Comparison of ENCODE assay signal across 33 cellular contexts in the genomic region with DNA sequence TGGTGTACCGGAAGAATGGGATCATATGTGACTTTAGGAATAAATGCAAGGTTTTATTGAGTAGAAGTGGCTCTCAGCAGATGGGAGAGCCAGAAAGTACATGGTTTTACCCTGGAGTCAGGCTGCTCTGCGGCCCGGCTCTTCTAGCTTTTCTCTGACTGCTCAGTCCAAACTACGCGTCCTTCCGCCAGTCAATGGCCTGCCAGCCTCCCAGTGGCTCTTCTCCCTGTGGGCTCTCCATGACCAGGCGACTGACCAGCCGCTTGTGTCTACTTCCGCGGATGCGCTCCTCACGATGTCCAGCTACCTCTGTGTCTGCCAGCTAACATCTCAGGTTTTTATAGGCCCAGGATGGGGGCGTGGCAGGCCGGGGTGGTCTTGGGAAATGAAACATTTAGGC.
"Had no signal": no experiment of that assay in that cellular context is flagged by ENCODE, and none has a peak within 500 bp of the region (broad histone marks: within the 10 kb centered on the region; RNA-seq: fewer than 3 reads in every experiment).

No MANE protein-coding gene starts in this region.

- H3K27ac Mint-ChIP-seq: activated B cell treated with CpG ODN at 0.5 μM for 24 hours; activated CD4-positive, alpha-beta memory T cell treated with anti-CD3 and anti-CD28 coated beads for 36 hours; activated naive CD4-positive, alpha-beta T cell treated with anti-CD3 and anti-CD28 coated beads, Interleukin-2, amount 10 ng/mL, durations not matched to agents 7 days and 5 days; activated naive CD8-positive, alpha-beta T cell; T-cell had no signal

- H3K36me3 ChIP-seq: ascending aorta, cardiac muscle cell, SJCRH30 had no signal

- H3K4me3 ChIP-seq: ascending aorta, cardiac muscle cell, SJCRH30 had no signal

- H3K9me2 ChIP-seq: SK-N-SH had no signal

- H3K27ac ChIP-seq: ascending aorta, cardiac muscle cell, KMS-11, SJCRH30, VCaP had no signal

- H3K4me1 ChIP-seq: SJCRH30 had no signal

- H3K9me3 ChIP-seq: ascending aorta, SJCRH30, SK-N-SH had no signal

- H3K36me3 Mint-ChIP-seq: activated CD4-positive, alpha-beta memory T cell treated with anti-CD3 and anti-CD28 coated beads for 36 hours; activated naive CD4-positive, alpha-beta T cell treated with anti-CD3 and anti-CD28 coated beads, Interleukin-2, amount 10 ng/mL, durations not matched to agents 7 days and 5 days; activated naive CD8-positive, alpha-beta T cell; T-cell had no signal

- ATAC-seq: Panc1, T-cell had no signal

- H3K4me3 Mint-ChIP-seq: activated B cell treated with CpG ODN at 0.5 μM for 24 hours; activated CD4-positive, alpha-beta memory T cell treated with anti-CD3 and anti-CD28 coated beads for 36 hours; activated naive CD4-positive, alpha-beta T cell treated with anti-CD3 and anti-CD28 coated beads, Interleukin-2, amount 10 ng/mL, durations not matched to agents 7 days and 5 days; activated naive CD8-positive, alpha-beta T cell; T-cell had no signal

- H3K9me3 Mint-ChIP-seq: activated B cell treated with CpG ODN at 0.5 μM for 24 hours; activated CD4-positive, alpha-beta memory T cell treated with anti-CD3 and anti-CD28 coated beads for 36 hours; activated naive CD4-positive, alpha-beta T cell treated with anti-CD3 and anti-CD28 coated beads, Interleukin-2, amount 10 ng/mL, durations not matched to agents 7 days and 5 days; T-cell had no signal

- DNase-seq: activated B cell treated with CpG ODN at 0.5 μM for 24 hours; activated CD4-positive, alpha-beta memory T cell treated with anti-CD3 and anti-CD28 coated beads for 36 hours; activated CD4-positive, alpha-beta T cell treated with anti-CD3 and anti-CD28 coated beads for 4 hours; activated CD4-positive, alpha-beta T cell treated with anti-CD3 and anti-CD28 coated beads, Interleukin-2, amount 50 U/mL, for 1 hour; activated CD4-positive, CD25-positive, alpha-beta regulatory T cell treated with anti-CD3 and anti-CD28 coated beads, Interleukin-2, amount 50 U/mL, for 72 hours; activated CD8-positive, alpha-beta memory T cell treated with anti-CD3 and anti-CD28 coated beads, Interleukin-2, amount 50 U/mL, for 4 hours; activated effector memory CD4-positive, alpha-beta T cell treated with Interleukin-2 at 50 U/mL for 16 hours; activated naive CD4-positive, alpha-beta T cell treated with anti-CD3 and anti-CD28 coated beads, Interleukin-2, amount 10 ng/mL, durations not matched to agents 7 days and 5 days; activated T-cell treated with anti-CD3 and anti-CD28 coated beads, Interleukin-2, amount 50 U/mL, for 48 hours; amygdala; NCI-H1092 treated with DMSO at 0.1 percent for 48 hours; NCI-H1417; NCI-H146; NCI-H187; NCI-H2029 treated with DMSO at 0.1 percent for 48 hours; NCI-H2107; NCI-H2171; NCI-H2227 treated with DMSO at 0.1 percent for 48 hours; NCI-H446; NCI-H510A treated with DMSO at 0.1 percent for 48 hours; NCI-H69; SHP77; SJCRH30; SK-N-SH; T-cell; T-helper 2 cell; T-helper 9 cell had no signal

- H3K4me2 ChIP-seq: KMS-11, SK-N-SH had no signal

- H3K4me1 Mint-ChIP-seq: activated naive CD4-positive, alpha-beta T cell treated with anti-CD3 and anti-CD28 coated beads, Interleukin-2, amount 10 ng/mL, durations not matched to agents 7 days and 5 days had no signal

- H3K9ac ChIP-seq: KMS-11 had no signal

- H3K27me3 ChIP-seq: ascending aorta, cardiac muscle cell, SJCRH30 had no signal
